ENCODE assay signal across 9 cellular contexts in the genomic region with DNA sequence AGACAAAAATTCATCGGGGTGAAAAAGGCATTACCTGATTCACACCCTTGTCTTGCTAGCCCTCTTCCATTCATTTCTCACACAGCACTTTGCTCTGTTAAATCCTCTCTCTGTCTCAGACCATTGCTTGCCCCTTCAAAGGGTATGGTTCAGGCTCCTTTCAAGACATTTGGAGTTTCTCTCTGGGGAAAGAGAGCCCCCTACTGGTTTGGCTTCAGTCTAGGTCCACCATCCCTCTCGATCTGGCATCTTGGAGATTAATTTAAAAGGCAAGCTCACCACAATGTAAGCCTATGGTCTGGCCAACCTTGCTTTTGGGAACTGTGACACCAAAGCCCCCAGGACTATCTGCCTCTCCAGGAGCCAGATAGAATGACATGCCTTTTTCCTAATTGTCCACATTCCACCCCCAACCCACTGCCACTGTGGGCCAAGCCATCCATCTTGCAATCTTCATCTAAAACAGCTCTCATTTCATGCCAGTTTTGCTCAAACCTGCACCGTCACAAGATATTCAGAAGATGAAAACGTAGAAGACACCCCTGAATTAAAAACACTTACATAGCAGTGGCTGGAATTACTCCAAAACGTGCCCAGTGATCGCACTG.
DNase-seq lines count a peak whose midpoint lies in the region; ATAC-seq and TF ChIP-seq lines count a peak whose summit lies in the region.
"Had no signal": no experiment of that assay in that cellular context is flagged by ENCODE, and none has a peak within 500 bp of the region (broad histone marks: within the 10 kb centered on the region; RNA-seq: fewer than 3 reads in every experiment).

No MANE protein-coding gene starts in this region.

- DNase-seq in CD14-positive monocyte (ENCODE audit: low spot score) (no peak), NCI-H1105 treated with DMSO at 0.1 percent for 48 hours (lab: John Stamatoyannopoulos, UW) (peak; percentile 69), T follicular helper cell (ENCODE audit: low read depth) (peak; percentile 13), epidermal melanocyte (ENCODE audit: insufficient read length, low spot score) (peak; percentile 81), mucosa of descending colon (peak in 1 of 3 donors; percentile 82)

- H3K36me3 Mint-ChIP-seq in CD14-positive monocyte = peaks cover 16 to 17% of the 10 kb centered on the region in 2 donors

- no peak overlapping the region for H3K4me3 ChIP-seq in mucosa of descending colon
- H3K4me3 ChIP-seq: ovary had no signal

- H3K9me3 Mint-ChIP-seq in CD14-positive monocyte = no peaks in the 10 kb centered on the region

- H3K27ac Mint-ChIP-seq in CD14-positive monocyte = peak overlapping the region in 1 of 7 donors; percentile 14

- peak; percentile 82 for ATAC-seq in GM18511 (IDR thresholded peaks at IDR 0.05; ENCODE audit: unreplicated experiment)
- peak; percentile 82 for ATAC-seq in HG02798 (IDR thresholded peaks at IDR 0.05; ENCODE audit: poor library complexity, unreplicated experiment)
- peak; percentile 76 for ATAC-seq in mucosa of descending colon
- no peak for ATAC-seq in HG02970 (IDR thresholded peaks at IDR 0.05; ENCODE audit: low FRiP score, unreplicated experiment)

- TF ChIP-seq CTCF in CD14-positive monocyte (IDR thresholded peaks at IDR 0.05) (peak; percentile 64), mucosa of descending colon (IDR thresholded peaks at IDR 0.05) (no peak)

- no peaks in the 10 kb centered on the region for H3K4me1 ChIP-seq in mucosa of descending colon (ENCODE audit: low read depth)

- H3K4me1 Mint-ChIP-seq in CD14-positive monocyte = peaks cover 2% of the 10 kb centered on the region

- intact Hi-C loops in CD14-positive monocyte (cut with micrococcal nuclease) (loop anchor here (5.0 to 10.0 kb wide), 2 partner anchors 245 to 507 kb away; no protein-coding TSS in a partner anchor), mucosa of descending colon (cut with DNase I, micrococcal nuclease) (loop anchor here (5.0 kb wide), 1 partner anchor 245 kb away; no protein-coding TSS in a partner anchor)

- H3K9me3 ChIP-seq in mucosa of descending colon = no peaks in the 10 kb centered on the region
- H3K9me3 ChIP-seq: ovary had no signal

- H3K4me3 Mint-ChIP-seq in CD14-positive monocyte = no peak overlapping the region

- peaks cover 2 to 8% (median 6%) of the 10 kb centered on the region in 3 donors for H3K27me3 Mint-ChIP-seq in CD14-positive monocyte (ENCODE audit: low read depth in 3 of 3)

- no peaks in the 10 kb centered on the region for H3K36me3 ChIP-seq in mucosa of descending colon (ENCODE audit: low read depth)
- H3K36me3 ChIP-seq: ovary had no signal
